Comparison of ENCODE assay signal across 13 cellular contexts in genomic region chr1:16617101-16617727, GRCh38. TPM values are rescaled to one million over a fixed set of nuclear protein-coding genes. Genes with fewer than 3 reads are reported as not detected.
DNase-seq lines count a peak whose midpoint lies in the region; ATAC-seq and TF ChIP-seq lines count a peak whose summit lies in the region.
"Had no signal": no experiment of that assay in that cellular context is flagged by ENCODE, and none has a peak within 500 bp of the region (broad histone marks: within the 10 kb centered on the region; RNA-seq: fewer than 3 reads in every experiment).

No MANE protein-coding gene starts in this region.

- no peak overlapping the region for H2AFZ ChIP-seq in neural cell (ENCODE audit: low read depth, low read length)

- H3K4me3 ChIP-seq in colonic mucosa: no peak overlapping the region
- no peak overlapping the region for H3K4me3 ChIP-seq in neural cell (ENCODE audit: low read length)

- no peaks in the 10 kb centered on the region for H3K9me2 ChIP-seq in neural cell (ENCODE audit: insufficient read depth, low read length)

- no peaks in the 10 kb centered on the region for H3K9me3 Mint-ChIP-seq in natural killer cell treated with Interleukin-12 subunit alpha and Interleukin-12 subunit beta and Interleukin-15 and Interleukin-18, amount 100 ng/mL, for 72 hours
- H3K9me3 Mint-ChIP-seq in natural killer cell: no peaks in the 10 kb centered on the region
- H3K9me3 Mint-ChIP-seq: CD8-positive, alpha-beta T cell had no signal

- no peak for TF ChIP-seq RAD21 in neural cell (conservative IDR thresholded peaks at IDR 0.05)

- H3K4me2 ChIP-seq in neural cell (ENCODE audit: low read length): no peak overlapping the region

- H3K9me3 ChIP-seq in colonic mucosa (no peaks in the 10 kb centered on the region), neural cell (ENCODE audit: low read length) (no peaks in the 10 kb centered on the region)

- no peak for TF ChIP-seq EP300 in neural cell (conservative IDR thresholded peaks at IDR 0.05; ENCODE audit: poor library complexity, severe bottlenecking)

- no peak overlapping the region for H3K4me3 Mint-ChIP-seq in natural killer cell treated with Interleukin-12 subunit alpha and Interleukin-12 subunit beta and Interleukin-15 and Interleukin-18, amount 100 ng/mL, for 72 hours
- no peak overlapping the region for H3K4me3 Mint-ChIP-seq in natural killer cell
- H3K4me3 Mint-ChIP-seq: CD8-positive, alpha-beta T cell had no signal

- DNase-seq in natural killer cell treated with Interleukin-12 subunit alpha and Interleukin-12 subunit beta and Interleukin-15 and Interleukin-18, amount 100 ng/mL, for 72 hours (ENCODE audit: low spot score): peak; percentile 56
- no peak for DNase-seq in natural killer cell
- peak; percentile 31 for DNase-seq in colonic mucosa
- no peak for DNase-seq in NCI-H1048 (lab: John Stamatoyannopoulos, UW)
- DNase-seq: central memory CD4-positive, alpha-beta T cell; midbrain; NCI-H1092 treated with DMSO at 0.1 percent for 48 hours had no signal

- no peak for ATAC-seq in natural killer cell treated with Interleukin-12 subunit alpha and Interleukin-12 subunit beta and Interleukin-15 and Interleukin-18, amount 100 ng/mL, for 72 hours
- ATAC-seq in natural killer cell: no peak
- ATAC-seq in GM18867 (IDR thresholded peaks at IDR 0.05; ENCODE audit: unreplicated experiment): no peak
- no peak for ATAC-seq in HG02642 (IDR thresholded peaks at IDR 0.05; ENCODE audit: poor library complexity, unreplicated experiment)
- ATAC-seq in GM18861 (IDR thresholded peaks at IDR 0.05; ENCODE audit: unreplicated experiment): no peak
- ATAC-seq: CD8-positive, alpha-beta T cell had no signal

- H3K27me3 ChIP-seq in colonic mucosa (no peaks in the 10 kb centered on the region), neural cell (ENCODE audit: insufficient read depth, low read depth, low read length) (no peaks in the 10 kb centered on the region)

- intact Hi-C loops in natural killer cell (cut with micrococcal nuclease) (no loop called here), colonic mucosa (cut with DNase I) (no loop called here)

- H3K36me3 Mint-ChIP-seq in natural killer cell treated with Interleukin-12 subunit alpha and Interleukin-12 subunit beta and Interleukin-15 and Interleukin-18, amount 100 ng/mL, for 72 hours: no peaks in the 10 kb centered on the region
- no peaks in the 10 kb centered on the region for H3K36me3 Mint-ChIP-seq in natural killer cell
- H3K36me3 Mint-ChIP-seq: CD8-positive, alpha-beta T cell had no signal

- H3K79me2 ChIP-seq in neural cell (replicated peaks; ENCODE audit: insufficient read depth, low read length): peaks cover 6% of the 10 kb centered on the region

- no peak overlapping the region for H3K27ac Mint-ChIP-seq in natural killer cell treated with Interleukin-12 subunit alpha and Interleukin-12 subunit beta and Interleukin-15 and Interleukin-18, amount 100 ng/mL, for 72 hours
- H3K27ac Mint-ChIP-seq in natural killer cell: no peak overlapping the region
- H3K27ac Mint-ChIP-seq: CD8-positive, alpha-beta T cell had no signal

- TF ChIP-seq CTCF in natural killer cell (IDR thresholded peaks at IDR 0.05) (no peak), colonic mucosa (IDR thresholded peaks at IDR 0.05) (no peak), neural cell (IDR thresholded peaks at IDR 0.05; ENCODE audit: poor library complexity, severe bottlenecking) (no peak)

- H3K4me1 ChIP-seq in colonic mucosa: peaks cover 3% of the 10 kb centered on the region

- no peaks in the 10 kb centered on the region for H3K27me3 Mint-ChIP-seq in natural killer cell treated with Interleukin-12 subunit alpha and Interleukin-12 subunit beta and Interleukin-15 and Interleukin-18, amount 100 ng/mL, for 72 hours
- no peaks in the 10 kb centered on the region for H3K27me3 Mint-ChIP-seq in natural killer cell (ENCODE audit: low read depth in 2 of 2)

- no peaks in the 10 kb centered on the region for H3F3A ChIP-seq in neural cell (ENCODE audit: insufficient read depth, low read length, poor library complexity, severe bottlenecking)

- no peaks in the 10 kb centered on the region for H3K4me1 Mint-ChIP-seq in natural killer cell treated with Interleukin-12 subunit alpha and Interleukin-12 subunit beta and Interleukin-15 and Interleukin-18, amount 100 ng/mL, for 72 hours (ENCODE audit: low read depth in 2 of 2)
- no peaks in the 10 kb centered on the region for H3K4me1 Mint-ChIP-seq in natural killer cell

- H3K36me3 ChIP-seq in colonic mucosa: peaks cover 5% of the 10 kb centered on the region
- H3K36me3 ChIP-seq in neural cell (ENCODE audit: insufficient read depth, low read length): no peaks in the 10 kb centered on the region

- H3K9ac ChIP-seq in colonic mucosa (ENCODE audit: low read depth in 2 of 2, low read length in 2 of 2): no peak overlapping the region
- H3K9ac ChIP-seq in neural cell (ENCODE audit: low read length): no peak overlapping the region

- no peaks in the 10 kb centered on the region for H4K20me1 ChIP-seq in neural cell (ENCODE audit: insufficient read depth)

- H3K27ac ChIP-seq in colonic mucosa (no peak overlapping the region), neural cell (ENCODE audit: low read length) (no peak overlapping the region)

TF ChIP-seq in neural cell, 6 proteins besides CTCF, POLR2A, EP300 and RAD21:
- TF ChIP-seq POLR2AphosphoS5 (IDR thresholded peaks at IDR 0.05) (peak; percentile 9), SMC3 (conservative IDR thresholded peaks at IDR 0.05; ENCODE audit: poor library complexity) (no peak)
TF ChIP-seq in neural cell: peak in this region for 1.

RNA-seq across cellular contexts. Expression of gene NBPF1, which starts 3.9 kb away (rescaled TPM):
- 10 to 100 TPM in 1 of 2 donors, 1 to 10 TPM in 1; 6.3 to 10.0 TPM for total RNA-seq in natural killer cell treated with Interleukin-12 subunit alpha and Interleukin-12 subunit beta and Interleukin-15 and Interleukin-18, amount 100 ng/mL, for 72 hours
- 10 to 100 TPM; 18.4 to 26.0 (median 22.8) TPM for total RNA-seq in natural killer cell
- total RNA-seq in colonic mucosa: 10 to 100 TPM; 45.2 to 54.3 TPM
- 78.0 and 95.8 TPM in 2 replicates for polyA plus RNA-seq in neural cell
- 188 and 193 TPM in 2 replicates for polyA minus RNA-seq in neural cell

RNA-seq across cellular contexts. Expression of gene RNU1-3, which starts 49.5 kb away (rescaled TPM):
- 1,000 to 10,000 TPM; 1,591 to 3,879 TPM for total RNA-seq in natural killer cell treated with Interleukin-12 subunit alpha and Interleukin-12 subunit beta and Interleukin-15 and Interleukin-18, amount 100 ng/mL, for 72 hours
- total RNA-seq in natural killer cell: 1,000 to 10,000 TPM; 2,937 to 3,261 (median 3,038) TPM
- total RNA-seq in colonic mucosa: 1,000 to 10,000 TPM; 1,159 to 2,517 TPM
- under 0.01 TPM in 1 of 2 replicates, not detected in the other for polyA plus RNA-seq in neural cell
- polyA minus RNA-seq in neural cell: under 0.01 TPM in 2 replicates
- polyA plus RNA-seq: esophagus had no signal

Comparison
In these comparisons a context has a peak if more than half of its experiments do, and no peak if none do; other contexts are left out.
1. DNase-seq: peak in natural killer cell treated with Interleukin-12 subunit alpha and Interleukin-12 subunit beta and Interleukin-15 and Interleukin-18, amount 100 ng/mL, for 72 hours (single experiment) and colonic mucosa (single experiment); none in natural killer cell (single experiment) and NCI-H1048 (single experiment).